In the genomic region with DNA sequence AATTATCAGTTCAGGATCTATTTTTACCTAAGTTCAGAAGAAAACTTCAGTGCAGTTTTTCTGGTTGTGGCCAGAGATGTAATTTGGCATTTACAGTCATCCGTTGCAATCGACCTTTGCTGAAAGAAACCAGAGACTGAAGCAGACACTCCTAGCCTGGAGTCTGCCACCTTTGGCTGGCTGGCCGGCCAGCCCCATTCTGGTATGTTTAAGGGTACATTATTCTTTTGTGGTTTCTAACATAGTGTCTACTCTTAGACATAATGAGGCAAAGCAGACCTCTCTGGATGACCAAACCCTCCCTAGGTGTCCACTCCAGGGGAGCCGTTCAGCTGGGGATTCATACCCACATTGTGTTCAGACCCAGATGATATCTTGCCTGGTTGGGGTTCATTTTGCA, we compare ENCODE assay signal across 19 cellular contexts.
"Had no signal": no experiment of that assay in that cellular context is flagged by ENCODE, and none has a peak within 500 bp of the region (broad histone marks: within the 10 kb centered on the region; RNA-seq: fewer than 3 reads in every experiment).

No MANE protein-coding gene starts in this region.

- ATAC-seq: activated naive CD4-positive, alpha-beta T cell treated with anti-CD3 and anti-CD28 coated beads, Interleukin-2, amount 50 U/mL, for 72 hours; activated naive CD8-positive, alpha-beta T cell treated with anti-CD3 and anti-CD28 coated beads, Interleukin-2, amount 50 U/mL, for 24 hours; activated T-cell treated with anti-CD3 and anti-CD28 coated beads, Interleukin-2, amount 50 U/mL, for 4 hours had no signal

- H3K4me1 ChIP-seq: breast epithelium had no signal

- DNase-seq: activated B cell treated with CpG ODN at 0.5 μM for 24 hours; activated CD4-positive, alpha-beta memory T cell treated with anti-CD3 and anti-CD28 coated beads for 36 hours; activated CD4-positive, alpha-beta T cell treated with anti-CD3 and anti-CD28 coated beads, Interleukin-2, amount 10 ng/mL, durations not matched to agents 7 days and 5 days; activated CD8-positive, alpha-beta memory T cell treated with anti-CD3 and anti-CD28 coated beads for 24 hours; activated effector memory CD4-positive, alpha-beta T cell treated with anti-CD3 and anti-CD28 coated beads, Interleukin-2, amount 50 U/mL, for 16 hours; activated naive CD4-positive, alpha-beta T cell treated with Interleukin-2 at 50 U/mL for 16 hours; activated naive CD8-positive, alpha-beta T cell treated with anti-CD3 and anti-CD28 coated beads, Interleukin-2, amount 50 U/mL, for 24 hours; activated T-cell treated with anti-CD3 and anti-CD28 coated beads, Interleukin-2, amount 50 U/mL, for 4 hours; amygdala; Kasumi-1; KBM-7; NCI-H1048; NCI-H187 treated with DMSO at 0.1 percent for 48 hours; NCI-H2171 treated with DMSO at 0.1 percent for 48 hours; NCI-H226; NCI-H526 treated with DMSO at 0.1 percent for 48 hours; NCI-H82 had no signal

- H3K9me3 ChIP-seq: breast epithelium had no signal

- H3K27ac ChIP-seq: breast epithelium had no signal

- H3K4me3 ChIP-seq: breast epithelium had no signal

- H3K36me3 ChIP-seq: breast epithelium had no signal

- H3K27me3 ChIP-seq: breast epithelium had no signal
